In the genomic region with DNA sequence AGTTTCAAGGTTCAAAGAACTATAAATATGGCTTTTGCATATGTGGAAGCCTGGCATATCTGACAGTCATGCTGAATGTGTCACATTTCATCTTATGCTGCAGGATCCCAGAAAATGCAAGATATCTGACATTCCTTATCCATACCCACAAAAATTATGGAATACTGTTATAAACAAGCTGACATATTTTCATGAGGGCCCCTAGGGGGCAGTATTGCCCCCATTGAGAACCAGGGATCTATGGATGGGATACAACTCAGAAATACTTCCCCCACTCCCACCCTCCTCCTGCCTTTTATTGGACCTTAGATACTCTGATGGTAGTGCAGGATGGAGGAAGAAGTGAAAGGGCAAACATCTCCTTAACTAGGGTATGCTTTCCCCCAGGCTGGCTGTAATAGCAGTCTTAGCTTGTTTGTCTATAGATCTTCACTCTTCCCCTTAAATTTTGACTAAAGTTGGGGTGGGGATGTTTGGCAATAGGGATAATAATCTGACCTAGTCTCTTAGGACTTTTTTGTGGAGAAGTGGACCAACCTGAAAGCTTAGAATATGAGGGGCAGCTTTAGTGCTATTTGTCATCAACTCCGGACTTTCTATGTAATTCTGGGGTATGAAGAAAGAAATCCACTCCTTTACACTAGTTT, we compare ENCODE assay signal across 8 cellular contexts. TPM values are rescaled to one million over a fixed set of nuclear protein-coding genes. Genes with fewer than 3 reads are reported as not detected.
DNase-seq lines count a peak whose midpoint lies in the region; ATAC-seq, FAIRE-seq and TF ChIP-seq lines count a peak whose summit lies in the region.

No MANE protein-coding gene starts in this region.

- DNase-seq in BJ (ENCODE audit: low read depth) (no peak), HCEC 1CT (peak; percentile 60), RCC 7860 (ENCODE audit: low spot score) (peak; percentile 63), fibroblast of the conjunctiva (ENCODE audit: low read depth) (peak; percentile 73), renal cortical epithelial cell (ENCODE audit: low read depth) (peak; percentile 64), C1 segment of cervical spinal cord (lab: John Stamatoyannopoulos, UW) (no peak)

- no peaks in the 10 kb centered on the region for H3K27me3 ChIP-seq in BJ (ENCODE audit: control insufficient read depth, insufficient read depth, low read length)

- no peak for ATAC-seq in HG02973 (IDR thresholded peaks at IDR 0.05; ENCODE audit: unreplicated experiment)
- no peak for ATAC-seq in activated CD4-positive, CD25-positive, alpha-beta regulatory T cell treated with anti-CD3 and anti-CD28 coated beads, Interleukin-2, amount 50 U/mL, for 24 hours

- FAIRE-seq in RCC 7860 (lab: Jason Lieb, UNC), result peak; percentile 77

- H3K36me3 ChIP-seq in BJ (ENCODE audit: control insufficient read depth, insufficient read depth, low read length), result no peaks in the 10 kb centered on the region

- peak; percentile 88 for TF ChIP-seq CTCF in BJ (IDR thresholded peaks at IDR 0.05; ENCODE audit: insufficient read depth, low read depth, low read length)

- CTCF ChIA-PET in BJ (lab: Yijun Ruan, JAX), result interaction anchor here (0.5 to 2.8 kb wide), 35 partner anchors 11 to 532 kb away, joined by 3 to 29 read pairs (median 4); a partner anchor contains a TSS

- no peak overlapping the region for H3K4me3 ChIP-seq in BJ (ENCODE audit: low read depth, low read length)

- POLR2A ChIA-PET in BJ (lab: Charles Lee), result no interaction called here

RNA-seq across cellular contexts. Expression of a gene that starts 3.5 kb away (rescaled TPM):
- not detected in 2 replicates for polyA plus RNA-seq in BJ (2011; rRNA removed)
- polyA minus RNA-seq in BJ (2011; rRNA and poly(A)+ RNA removed), result not detected in 2 replicates
- 0.05 TPM in 1 of 2 replicates, not detected in the other for total RNA-seq in renal cortical epithelial cell

RNA-seq across cellular contexts. Expression of a gene that starts 12.3 kb away (rescaled TPM):
- polyA plus RNA-seq in BJ (2011; rRNA removed), result 113 and 143 TPM in 2 replicates
- 11.1 and 22.0 TPM in 2 replicates for polyA minus RNA-seq in BJ (2011; rRNA and poly(A)+ RNA removed)
- total RNA-seq in renal cortical epithelial cell, result 22.7 and 65.1 TPM in 2 replicates

RNA-seq across cellular contexts. Expression of a gene that starts 18.6 kb away (rescaled TPM):
- 9.3 and 16.0 TPM in 2 replicates for polyA plus RNA-seq in BJ (2011; rRNA removed)
- 2.3 and 4.0 TPM in 2 replicates for polyA minus RNA-seq in BJ (2011; rRNA and poly(A)+ RNA removed)
- total RNA-seq in renal cortical epithelial cell, result 26.0 and 35.1 TPM in 2 replicates

Comparison
In these comparisons a context has a peak if more than half of its experiments do, and no peak if none do; other contexts are left out.
1. DNase-seq: peak in HCEC 1CT (single experiment), RCC 7860 (single experiment), fibroblast of the conjunctiva (single experiment) and renal cortical epithelial cell (single experiment); none in BJ (single experiment) and C1 segment of cervical spinal cord (0 of 14).